ENCODE assay signal across 13 cellular contexts in genomic region chr18:38450876-38451275, GRCh38.
"Had no signal": no experiment of that assay in that cellular context is flagged by ENCODE, and none has a peak within 500 bp of the region (broad histone marks: within the 10 kb centered on the region; RNA-seq: fewer than 3 reads in every experiment).

No MANE protein-coding gene starts in this region.

- H3K4me1 Mint-ChIP-seq: central memory CD8-positive, alpha-beta T cell had no signal

- H3K4me3 Mint-ChIP-seq: activated CD8-positive, alpha-beta T cell treated with anti-CD3 and anti-CD28 coated beads, Interleukin-2, amount 10 ng/mL, durations not matched to agents 7 days and 5 days; central memory CD8-positive, alpha-beta T cell; nephron progenitor cell; stimulated activated naive CD8-positive, alpha-beta T cell treated with anti-CD3 and anti-CD28 coated beads, Interleukin-15, Interleukin-2, amounts not matched to agents 100 ng/mL and 50 ng/mL, for 24 hours; T-helper 2 cell treated with Interferon-gamma antibody and Interleukin-4, amounts not matched to agents 5 μg/mL and 100 μg/mL, for 36 hours had no signal

- H3K4me3 ChIP-seq: esophagus muscularis mucosa, upper lobe of right lung had no signal

- DNase-seq: activated CD4-positive, alpha-beta T cell treated with anti-CD3 and anti-CD28 coated beads for 4 hours; activated CD8-positive, alpha-beta memory T cell treated with anti-CD3 and anti-CD28 coated beads, Interleukin-2, amount 50 U/mL, for 48 hours; activated CD8-positive, alpha-beta T cell treated with anti-CD3 and anti-CD28 coated beads, Interleukin-2, amount 10 ng/mL, durations not matched to agents 7 days and 5 days; activated naive CD4-positive, alpha-beta T cell; nephron progenitor cell; stimulated activated CD4-positive, alpha-beta T cell treated with anti-CD3 and anti-CD28 coated beads, Interleukin-15, amount 100 ng/mL, for 24 hours; stimulated activated CD4-positive, alpha-beta T cell treated with anti-CD3 and anti-CD28 coated beads, Interleukin-4, amount 100 ng/mL, for 24 hours; upper lobe of right lung had no signal

- H3K9me3 Mint-ChIP-seq: nephron progenitor cell; stimulated activated naive CD8-positive, alpha-beta T cell treated with anti-CD3 and anti-CD28 coated beads, Interleukin-15, Interleukin-2, amounts not matched to agents 100 ng/mL and 50 ng/mL, for 24 hours; T-helper 2 cell treated with Interferon-gamma antibody and Interleukin-4, amounts not matched to agents 5 μg/mL and 100 μg/mL, for 36 hours had no signal

- H3K27me3 Mint-ChIP-seq: central memory CD8-positive, alpha-beta T cell; stimulated activated naive CD8-positive, alpha-beta T cell treated with anti-CD3 and anti-CD28 coated beads, Interleukin-15, Interleukin-2, amounts not matched to agents 100 ng/mL and 50 ng/mL, for 24 hours had no signal

- H3K27ac Mint-ChIP-seq: activated CD8-positive, alpha-beta T cell treated with anti-CD3 and anti-CD28 coated beads, Interleukin-2, amount 10 ng/mL, durations not matched to agents 7 days and 5 days; nephron progenitor cell; stimulated activated naive CD8-positive, alpha-beta T cell treated with anti-CD3 and anti-CD28 coated beads, Interleukin-15, Interleukin-2, amounts not matched to agents 100 ng/mL and 50 ng/mL, for 24 hours; T-helper 2 cell treated with Interferon-gamma antibody and Interleukin-4, amounts not matched to agents 5 μg/mL and 100 μg/mL, for 36 hours had no signal

- ATAC-seq: activated CD8-positive, alpha-beta T cell treated with anti-CD3 and anti-CD28 coated beads, Interleukin-2, amount 10 ng/mL, durations not matched to agents 7 days and 5 days; left lobe of liver; upper lobe of right lung had no signal
